9 cellular contexts compared by ENCODE assay signal in genomic region chr20:18058661-18059467, GRCh38. TPM values are rescaled to one million over a fixed set of nuclear protein-coding genes. Genes with fewer than 3 reads are reported as not detected.
A peak's percentile ranks its signal among the peaks of the same experiment; 100 is the strongest.
DNase-seq lines count a peak whose midpoint lies in the region; ATAC-seq and TF ChIP-seq lines count a peak whose summit lies in the region.
"Had no signal": no experiment of that assay in that cellular context is flagged by ENCODE, and none has a peak within 500 bp of the region (broad histone marks: within the 10 kb centered on the region; RNA-seq: fewer than 3 reads in every experiment).

No MANE protein-coding gene starts in this region.

- no peak overlapping the region for H3K23ac ChIP-seq in mesendoderm (ENCODE audit: low read length)

- H3K4me3 ChIP-seq in mesendoderm (ENCODE audit: low read length): peak overlapping the region; percentile 25

- no peak overlapping the region for H2BK5ac ChIP-seq in mesendoderm (ENCODE audit: low read length)

- peaks cover 69% of the 10 kb centered on the region for H3K27me3 Mint-ChIP-seq in CD4-positive, alpha-beta T cell
- peaks cover 56% of the 10 kb centered on the region for H3K27me3 Mint-ChIP-seq in activated T-helper 2 cell treated with anti-CD3 and anti-CD28 coated beads, Interferon-gamma antibody, Interleukin-2, Interleukin-4, amounts not matched to agents 10 μg/mL and 5 μg/mL and 100 μg/mL, durations not matched to agents 14 hours and 24 hours and 36 hours (ENCODE audit: low read depth)

- H3K79me2 ChIP-seq in mesendoderm (ENCODE audit: control insufficient read depth, insufficient read depth, low read length): no peaks in the 10 kb centered on the region

- no peak for DNase-seq in CD4-positive, alpha-beta T cell
- peak; percentile 69 for DNase-seq in NCI-H1092 (lab: John Stamatoyannopoulos, UW)
- DNase-seq in activated T-helper 2 cell treated with anti-CD3 and anti-CD28 coated beads, Interferon-gamma antibody, Interleukin-2, Interleukin-4, amounts not matched to agents 10 μg/mL and 5 μg/mL and 100 μg/mL, durations not matched to agents 14 hours and 24 hours and 36 hours (ENCODE audit: low spot score): no peak
- DNase-seq in mesendoderm: peak; percentile 81
- no peak for DNase-seq in germinal center (ENCODE audit: low spot score)
- DNase-seq in mesenteric fat pad (ENCODE audit: low spot score): no peak
- no peak for DNase-seq in superior temporal gyrus (ENCODE audit: extremely low spot score)

- peaks cover 5% of the 10 kb centered on the region for H3K4me1 Mint-ChIP-seq in CD4-positive, alpha-beta T cell (ENCODE audit: low read depth)
- H3K4me1 Mint-ChIP-seq in activated T-helper 2 cell treated with anti-CD3 and anti-CD28 coated beads, Interferon-gamma antibody, Interleukin-2, Interleukin-4, amounts not matched to agents 10 μg/mL and 5 μg/mL and 100 μg/mL, durations not matched to agents 14 hours and 24 hours and 36 hours (ENCODE audit: low read depth): no peaks in the 10 kb centered on the region

- POLR2A ChIA-PET in CD4-positive, alpha-beta T cell (lab: Charles Lee): no interaction called here

- peak overlapping the region; percentile 85 for H3K56ac ChIP-seq in mesendoderm (ENCODE audit: low read length)

- no peak for ATAC-seq in CD4-positive, alpha-beta T cell (ENCODE audit: poor library complexity)
- no peak for ATAC-seq in GM18858 (IDR thresholded peaks at IDR 0.05; ENCODE audit: unreplicated experiment)

- peak overlapping the region; percentile 62 for H3K4me3 Mint-ChIP-seq in CD4-positive, alpha-beta T cell
- peak overlapping the region; percentile 51 for H3K4me3 Mint-ChIP-seq in activated T-helper 2 cell treated with anti-CD3 and anti-CD28 coated beads, Interferon-gamma antibody, Interleukin-2, Interleukin-4, amounts not matched to agents 10 μg/mL and 5 μg/mL and 100 μg/mL, durations not matched to agents 14 hours and 24 hours and 36 hours (ENCODE audit: low read depth)

- CTCF ChIA-PET in CD4-positive, alpha-beta T cell (lab: Charles Lee): interaction anchor here (1.1 kb wide), 1 partner anchor 15 kb away, joined by 3 read pairs; no protein-coding TSS in a partner anchor

- no peaks in the 10 kb centered on the region for H3K4me1 ChIP-seq in mesendoderm (ENCODE audit: control insufficient read depth, low read depth, low read length)

- no peak overlapping the region for H3K27ac ChIP-seq in CD4-positive, alpha-beta T cell (ENCODE audit: low read depth, low read length)
- H3K27ac ChIP-seq in mesendoderm (ENCODE audit: low read depth, low read length): peak overlapping the region; percentile 15

- H3K18ac ChIP-seq in mesendoderm (ENCODE audit: low read length): peak overlapping the region; percentile 21

- H3K4ac ChIP-seq in mesendoderm (ENCODE audit: low read depth, low read length): no peak overlapping the region

- H4K8ac ChIP-seq in mesendoderm (ENCODE audit: low read depth, low read length): no peak overlapping the region

- no peak for TF ChIP-seq CTCF in CD4-positive, alpha-beta T cell (IDR thresholded peaks at IDR 0.05)

- H2BK120ac ChIP-seq in mesendoderm (ENCODE audit: low read depth, low read length): no peak overlapping the region

- intact Hi-C loops in CD4-positive, alpha-beta T cell (cut with DNase I, micrococcal nuclease): no loop called here
- intact Hi-C loops in activated T-helper 2 cell treated with anti-CD3 and anti-CD28 coated beads, Interferon-gamma antibody, Interleukin-2, Interleukin-4, amounts not matched to agents 10 μg/mL and 5 μg/mL and 100 μg/mL, durations not matched to agents 14 hours and 24 hours and 36 hours (cut with micrococcal nuclease): no loop called here

- no peak overlapping the region for H3K27ac Mint-ChIP-seq in CD4-positive, alpha-beta T cell
- no peak overlapping the region for H3K27ac Mint-ChIP-seq in activated T-helper 2 cell treated with anti-CD3 and anti-CD28 coated beads, Interferon-gamma antibody, Interleukin-2, Interleukin-4, amounts not matched to agents 10 μg/mL and 5 μg/mL and 100 μg/mL, durations not matched to agents 14 hours and 24 hours and 36 hours

- no peak overlapping the region for H4K5ac ChIP-seq in mesendoderm (ENCODE audit: low read length)

- no peaks in the 10 kb centered on the region for H3K9me3 Mint-ChIP-seq in CD4-positive, alpha-beta T cell
- no peaks in the 10 kb centered on the region for H3K9me3 Mint-ChIP-seq in activated T-helper 2 cell treated with anti-CD3 and anti-CD28 coated beads, Interferon-gamma antibody, Interleukin-2, Interleukin-4, amounts not matched to agents 10 μg/mL and 5 μg/mL and 100 μg/mL, durations not matched to agents 14 hours and 24 hours and 36 hours

- H3K36me3 ChIP-seq in mesendoderm (ENCODE audit: control insufficient read depth, insufficient read depth, low read length): no peaks in the 10 kb centered on the region

- H3K9me3 ChIP-seq in CD4-positive, alpha-beta T cell (ENCODE audit: control insufficient read depth, low read length): no peaks in the 10 kb centered on the region

- no peak overlapping the region for H2BK15ac ChIP-seq in mesendoderm (replicated peaks; ENCODE audit: low read depth)

- H3K27me3 ChIP-seq in CD4-positive, alpha-beta T cell (ENCODE audit: control insufficient read depth, insufficient read depth, low read length): peaks cover 76% of the 10 kb centered on the region
- no peaks in the 10 kb centered on the region for H3K27me3 ChIP-seq in mesendoderm (ENCODE audit: insufficient read depth, low read length, poor library complexity)

- WGBS in mesendoderm (ENCODE audit: extremely low coverage, insufficient coverage, low lambda C conversion rate): no CpG with 5 or more reads among the region's 46 CpGs

- H3K79me1 ChIP-seq in mesendoderm (ENCODE audit: low read length): peaks cover 2% of the 10 kb centered on the region

- peak overlapping the region; percentile 84 for H3K4me2 ChIP-seq in mesendoderm (ENCODE audit: low read length)

- H2AK5ac ChIP-seq in mesendoderm (ENCODE audit: low read length): no peak overlapping the region

- H3K9ac ChIP-seq in mesendoderm (ENCODE audit: low read length): peak overlapping the region; percentile 58

- H3K36me3 Mint-ChIP-seq in CD4-positive, alpha-beta T cell (ENCODE audit: low read depth): no peaks in the 10 kb centered on the region
- no peaks in the 10 kb centered on the region for H3K36me3 Mint-ChIP-seq in activated T-helper 2 cell treated with anti-CD3 and anti-CD28 coated beads, Interferon-gamma antibody, Interleukin-2, Interleukin-4, amounts not matched to agents 10 μg/mL and 5 μg/mL and 100 μg/mL, durations not matched to agents 14 hours and 24 hours and 36 hours (ENCODE audit: low read depth)

RNA-seq across cellular contexts. Expression of gene OVOL2, which starts 1.1 kb away (rescaled TPM):
- total RNA-seq in CD4-positive, alpha-beta T cell: not detected
- total RNA-seq in activated T-helper 2 cell treated with anti-CD3 and anti-CD28 coated beads, Interferon-gamma antibody, Interleukin-2, Interleukin-4, amounts not matched to agents 10 μg/mL and 5 μg/mL and 100 μg/mL, durations not matched to agents 14 hours and 24 hours and 36 hours: not detected in 2 replicates
- 6.8 TPM for polyA plus RNA-seq in mesendoderm (2013, experiment 1 of 2)
- 7.6 TPM for polyA plus RNA-seq in mesendoderm (2013, experiment 2 of 2)
- total RNA-seq in mesenteric fat pad: not detected
- total RNA-seq: cardiac septum had no signal

Comparison
In these comparisons a context has a peak if more than half of its experiments do, and no peak if none do; other contexts are left out.
1. DNase-seq: peak in NCI-H1092 (single experiment) and mesendoderm (single experiment); none in CD4-positive, alpha-beta T cell (0 of 10), activated T-helper 2 cell treated with anti-CD3 and anti-CD28 coated beads, Interferon-gamma antibody, Interleukin-2, Interleukin-4, amounts not matched to agents 10 μg/mL and 5 μg/mL and 100 μg/mL, durations not matched to agents 14 hours and 24 hours and 36 hours (single experiment), germinal center (single experiment), mesenteric fat pad (single experiment) and superior temporal gyrus (single experiment).